Comparison of ENCODE assay signal across 15 cellular contexts in genomic region chr5:127001621-127002296, GRCh38. TPM values are rescaled to one million over a fixed set of nuclear protein-coding genes. Genes with fewer than 3 reads are reported as not detected.
DNase-seq lines count a peak whose midpoint lies in the region; ATAC-seq and TF ChIP-seq lines count a peak whose summit lies in the region.
"Had no signal": no experiment of that assay in that cellular context is flagged by ENCODE, and none has a peak within 500 bp of the region (broad histone marks: within the 10 kb centered on the region; RNA-seq: fewer than 3 reads in every experiment).

No MANE protein-coding gene starts in this region.

- H3K36me3 Mint-ChIP-seq in effector memory CD8-positive, alpha-beta T cell (ENCODE audit: insufficient read depth): no peaks in the 10 kb centered on the region
- H3K36me3 Mint-ChIP-seq in natural killer cell: no peaks in the 10 kb centered on the region
- H3K36me3 Mint-ChIP-seq: natural killer cell treated with Interleukin-12 subunit alpha and Interleukin-12 subunit beta and Interleukin-15 and Interleukin-18, amount 100 ng/mL, for 72 hours had no signal

- H3K4me1 Mint-ChIP-seq in effector memory CD8-positive, alpha-beta T cell (ENCODE audit: low read depth in 2 of 2): no peaks in the 10 kb centered on the region
- H3K4me1 Mint-ChIP-seq in natural killer cell: peaks cover 0 to 5% of the 10 kb centered on the region in 2 donors

- intact Hi-C loops in natural killer cell (cut with micrococcal nuclease): no loop called here

- H3K9me3 Mint-ChIP-seq in effector memory CD8-positive, alpha-beta T cell: no peaks in the 10 kb centered on the region
- H3K9me3 Mint-ChIP-seq in natural killer cell: no peaks in the 10 kb centered on the region
- H3K9me3 Mint-ChIP-seq: natural killer cell treated with Interleukin-12 subunit alpha and Interleukin-12 subunit beta and Interleukin-15 and Interleukin-18, amount 100 ng/mL, for 72 hours had no signal

- no peak overlapping the region for H3K4me3 ChIP-seq in astrocyte of the cerebellum (ENCODE audit: low read depth, low read length)
- H3K4me3 ChIP-seq: BLaER1, colonic mucosa, thoracic aorta had no signal

- TF ChIP-seq CTCF in astrocyte of the cerebellum (IDR thresholded peaks at IDR 0.05; ENCODE audit: low read depth, low read length, missing control alignments): no peak
- TF ChIP-seq CTCF in natural killer cell (IDR thresholded peaks at IDR 0.05): no peak

- DNase-seq in 8988T (peak; percentile 33), HCEC 1CT (peak; percentile 97), astrocyte of the cerebellum (ENCODE audit: low read depth) (peak; percentile 54), hepatic stellate cell (ENCODE audit: low spot score) (peak; percentile 86), cerebellar cortex (ENCODE audit: low spot score) (no peak), natural killer cell (no peak)
- no peak for DNase-seq in effector memory CD8-positive, alpha-beta T cell
- DNase-seq: activated T-cell treated with anti-CD3 and anti-CD28 coated beads, Interleukin-2, amount 50 U/mL, for 48 hours; colonic mucosa; NCI-H1105 treated with DMSO at 0.1 percent for 48 hours; stimulated activated CD4-positive, alpha-beta T cell treated with anti-CD3 and anti-CD28 coated beads, Interleukin-4, amount 100 ng/mL, for 24 hours had no signal

- H3K4me3 Mint-ChIP-seq in effector memory CD8-positive, alpha-beta T cell: no peak overlapping the region
- H3K4me3 Mint-ChIP-seq in natural killer cell: no peak overlapping the region
- H3K4me3 Mint-ChIP-seq: natural killer cell treated with Interleukin-12 subunit alpha and Interleukin-12 subunit beta and Interleukin-15 and Interleukin-18, amount 100 ng/mL, for 72 hours had no signal

- no peak overlapping the region for H3K27ac Mint-ChIP-seq in effector memory CD8-positive, alpha-beta T cell
- H3K27ac Mint-ChIP-seq in natural killer cell: no peak overlapping the region

- H3K27me3 Mint-ChIP-seq in effector memory CD8-positive, alpha-beta T cell: peaks cover 11 to 25% of the 10 kb centered on the region in 2 donors
- H3K27me3 Mint-ChIP-seq in natural killer cell (ENCODE audit: low read depth in 2 of 2): peaks cover 0 to 3% of the 10 kb centered on the region in 2 donors
- H3K27me3 Mint-ChIP-seq: natural killer cell treated with Interleukin-12 subunit alpha and Interleukin-12 subunit beta and Interleukin-15 and Interleukin-18, amount 100 ng/mL, for 72 hours had no signal

- in situ Hi-C loops in astrocyte of the cerebellum (cut with HindIII; ENCODE audit: low sequenced_read_pairs): no loop called here

- ATAC-seq in HG03439 (IDR thresholded peaks at IDR 0.05; ENCODE audit: unreplicated experiment) (no peak), natural killer cell (no peak)
- ATAC-seq in effector memory CD8-positive, alpha-beta T cell (replicated peaks): no peak
- ATAC-seq: natural killer cell treated with Interleukin-12 subunit alpha and Interleukin-12 subunit beta and Interleukin-15 and Interleukin-18, amount 100 ng/mL, for 72 hours had no signal

RNA-seq across cellular contexts. Expression of gene MARCHF3, which starts 28.6 kb away (rescaled TPM):
- 10 to 100 TPM in 1 of 3 donors, 1 to 10 TPM in 2; 6.8 to 11.2 (median 8.9) TPM for total RNA-seq in natural killer cell

Comparison
In these comparisons a context has a peak if more than half of its experiments do, and no peak if none do; other contexts are left out.
1. DNase-seq: peak in 8988T (single experiment), HCEC 1CT (single experiment), astrocyte of the cerebellum (single experiment) and hepatic stellate cell (single experiment); none in effector memory CD8-positive, alpha-beta T cell (0 of 3), cerebellar cortex (single experiment) and natural killer cell (single experiment).